Comparison of ENCODE assay signal across 5 cellular contexts in genomic region chr4:184652681-184653080, GRCh38. TPM values are rescaled to one million over a fixed set of nuclear protein-coding genes. Genes with fewer than 3 reads are reported as not detected.
DNase-seq lines count a peak whose midpoint lies in the region; ATAC-seq and TF ChIP-seq lines count a peak whose summit lies in the region.
"Not testable (repeated sequence)": the region's sequence is repeated elsewhere in the genome, so short reads cannot be mapped to it uniquely, and the experiment has no call there.

No MANE protein-coding gene starts in this region.

- H3K4me3 ChIP-seq in psoas muscle, result not testable (repeated sequence)

- peaks cover 33% of the 10 kb centered on the region for H3K4me1 ChIP-seq in psoas muscle

- not testable (repeated sequence) for H3K9me3 Mint-ChIP-seq in activated T-helper 17 cell treated with anti-CD3 and anti-CD28 coated beads, Interleukin-2, amount 50 U/mL, for 72 hours; chondrocyte (ENCODE audit: low read depth); natural killer cell treated with Interleukin-12 subunit alpha and Interleukin-12 subunit beta and Interleukin-15 and Interleukin-18, amount 100 ng/mL, for 72 hours

- not testable (repeated sequence) for H3K27me3 ChIP-seq in psoas muscle (ENCODE audit: insufficient read depth in 3 of 3, low read length in 2 of 3)

- H3K4me3 Mint-ChIP-seq in T-helper 17 cell; activated T-helper 17 cell treated with anti-CD3 and anti-CD28 coated beads, Interleukin-2, amount 50 U/mL, for 72 hours; chondrocyte (ENCODE audit: unreplicated experiment); natural killer cell treated with Interleukin-12 subunit alpha and Interleukin-12 subunit beta and Interleukin-15 and Interleukin-18, amount 100 ng/mL, for 72 hours: not testable (repeated sequence)

- not testable (repeated sequence) for DNase-seq in T-helper 17 cell; chondrocyte (ENCODE audit: low spot score); natural killer cell treated with Interleukin-12 subunit alpha and Interleukin-12 subunit beta and Interleukin-15 and Interleukin-18, amount 100 ng/mL, for 72 hours (ENCODE audit: low spot score); psoas muscle

- H3K4me1 Mint-ChIP-seq in T-helper 17 cell (peaks cover 19% of the 10 kb centered on the region), chondrocyte (ENCODE audit: low read depth) (peaks cover 37% of the 10 kb centered on the region)
- H3K4me1 Mint-ChIP-seq in activated T-helper 17 cell treated with anti-CD3 and anti-CD28 coated beads, Interleukin-2, amount 50 U/mL, for 72 hours, result peaks cover 16% of the 10 kb centered on the region
- peaks cover 37 to 41% of the 10 kb centered on the region in 2 donors for H3K4me1 Mint-ChIP-seq in natural killer cell treated with Interleukin-12 subunit alpha and Interleukin-12 subunit beta and Interleukin-15 and Interleukin-18, amount 100 ng/mL, for 72 hours (ENCODE audit: low read depth in 2 of 2)

- ATAC-seq in T-helper 17 cell; activated T-helper 17 cell treated with anti-CD3 and anti-CD28 coated beads, Interleukin-2, amount 50 U/mL, for 72 hours (replicated peaks); natural killer cell treated with Interleukin-12 subunit alpha and Interleukin-12 subunit beta and Interleukin-15 and Interleukin-18, amount 100 ng/mL, for 72 hours; psoas muscle: not testable (repeated sequence)

- not testable (repeated sequence) for H3K36me3 Mint-ChIP-seq in T-helper 17 cell (ENCODE audit: low read depth); chondrocyte (ENCODE audit: low read depth)
- H3K36me3 Mint-ChIP-seq in activated T-helper 17 cell treated with anti-CD3 and anti-CD28 coated beads, Interleukin-2, amount 50 U/mL, for 72 hours (ENCODE audit: low read depth), result peaks cover 29% of the 10 kb centered on the region
- peaks cover 14% of the 10 kb centered on the region for H3K36me3 Mint-ChIP-seq in natural killer cell treated with Interleukin-12 subunit alpha and Interleukin-12 subunit beta and Interleukin-15 and Interleukin-18, amount 100 ng/mL, for 72 hours

- intact Hi-C loops in psoas muscle (cut with DNase I), result loop anchor here in 1 of 2 donors (10.0 kb wide), 1 partner anchor 742 kb away; the partner anchor contains the start of genes ANKRD37 and LRP2BP

- TF ChIP-seq CTCF in chondrocyte (IDR thresholded peaks at IDR 0.05); psoas muscle (IDR thresholded peaks at IDR 0.05): not testable (repeated sequence)

- not testable (repeated sequence) for H3K9me3 ChIP-seq in T-helper 17 cell (ENCODE audit: control insufficient read depth, low read length, poor library complexity, severe bottlenecking); psoas muscle

- H3K27ac ChIP-seq in psoas muscle, result peak overlapping the region; percentile 11

- not testable (repeated sequence) for H3K36me3 ChIP-seq in psoas muscle (ENCODE audit: insufficient read depth in 1 of 2, low read depth in 1 of 2)

- not testable (repeated sequence) for H3K27me3 Mint-ChIP-seq in T-helper 17 cell; activated T-helper 17 cell treated with anti-CD3 and anti-CD28 coated beads, Interleukin-2, amount 50 U/mL, for 72 hours; chondrocyte (ENCODE audit: low read depth); natural killer cell treated with Interleukin-12 subunit alpha and Interleukin-12 subunit beta and Interleukin-15 and Interleukin-18, amount 100 ng/mL, for 72 hours

- H3K27ac Mint-ChIP-seq in T-helper 17 cell, result peak overlapping the region; percentile 84
- H3K27ac Mint-ChIP-seq in activated T-helper 17 cell treated with anti-CD3 and anti-CD28 coated beads, Interleukin-2, amount 50 U/mL, for 72 hours, result peak overlapping the region; percentile 58
- H3K27ac Mint-ChIP-seq in chondrocyte (ENCODE audit: unreplicated experiment), result peak overlapping the region; percentile 70
- peak overlapping the region; percentile 97 to 98 for H3K27ac Mint-ChIP-seq in natural killer cell treated with Interleukin-12 subunit alpha and Interleukin-12 subunit beta and Interleukin-15 and Interleukin-18, amount 100 ng/mL, for 72 hours

RNA-seq across cellular contexts. Expression of gene PRIMPOL, which starts 3.1 kb away (rescaled TPM):
- total RNA-seq in T-helper 17 cell, result 1 to 10 TPM; 5.9 to 9.5 TPM
- total RNA-seq in activated T-helper 17 cell treated with anti-CD3 and anti-CD28 coated beads, Interleukin-2, amount 50 U/mL, for 72 hours, result 10 to 100 TPM; 17.0 to 23.6 TPM
- 11.3 to 14.5 TPM (median 12.7 TPM) in 3 replicates for total RNA-seq in chondrocyte
- 10 to 100 TPM; 19.1 to 19.3 TPM for total RNA-seq in natural killer cell treated with Interleukin-12 subunit alpha and Interleukin-12 subunit beta and Interleukin-15 and Interleukin-18, amount 100 ng/mL, for 72 hours
- 10 to 100 TPM in 1 of 4 donors, 1 to 10 TPM in 3; 4.8 to 10.1 (median 7.5) TPM for total RNA-seq in psoas muscle
- 10 to 100 TPM in 1 of 3 donors, 1 to 10 TPM in 2; 4.2 to 11.1 (median 5.6) TPM for polyA plus RNA-seq in psoas muscle

RNA-seq across cellular contexts. Expression of gene CASP3, which starts 3.4 kb away (rescaled TPM):
- total RNA-seq in T-helper 17 cell, result 10 to 100 TPM in 1 of 2 donors, 1 to 10 TPM in 1; 8.6 to 18.5 TPM
- total RNA-seq in activated T-helper 17 cell treated with anti-CD3 and anti-CD28 coated beads, Interleukin-2, amount 50 U/mL, for 72 hours, result 10 to 100 TPM; 65.2 to 84.9 TPM
- 27.4 to 31.8 TPM (median 31.5 TPM) in 3 replicates for total RNA-seq in chondrocyte
- 10 to 100 TPM; 65.8 to 96.5 TPM for total RNA-seq in natural killer cell treated with Interleukin-12 subunit alpha and Interleukin-12 subunit beta and Interleukin-15 and Interleukin-18, amount 100 ng/mL, for 72 hours
- 10 to 100 TPM; 13.8 to 49.7 (median 20.5) TPM for total RNA-seq in psoas muscle
- polyA plus RNA-seq in psoas muscle, result 10 to 100 TPM; 16.1 to 46.6 (median 39.8) TPM
